ENCODE assay signal across 8 cellular contexts in the genomic region with DNA sequence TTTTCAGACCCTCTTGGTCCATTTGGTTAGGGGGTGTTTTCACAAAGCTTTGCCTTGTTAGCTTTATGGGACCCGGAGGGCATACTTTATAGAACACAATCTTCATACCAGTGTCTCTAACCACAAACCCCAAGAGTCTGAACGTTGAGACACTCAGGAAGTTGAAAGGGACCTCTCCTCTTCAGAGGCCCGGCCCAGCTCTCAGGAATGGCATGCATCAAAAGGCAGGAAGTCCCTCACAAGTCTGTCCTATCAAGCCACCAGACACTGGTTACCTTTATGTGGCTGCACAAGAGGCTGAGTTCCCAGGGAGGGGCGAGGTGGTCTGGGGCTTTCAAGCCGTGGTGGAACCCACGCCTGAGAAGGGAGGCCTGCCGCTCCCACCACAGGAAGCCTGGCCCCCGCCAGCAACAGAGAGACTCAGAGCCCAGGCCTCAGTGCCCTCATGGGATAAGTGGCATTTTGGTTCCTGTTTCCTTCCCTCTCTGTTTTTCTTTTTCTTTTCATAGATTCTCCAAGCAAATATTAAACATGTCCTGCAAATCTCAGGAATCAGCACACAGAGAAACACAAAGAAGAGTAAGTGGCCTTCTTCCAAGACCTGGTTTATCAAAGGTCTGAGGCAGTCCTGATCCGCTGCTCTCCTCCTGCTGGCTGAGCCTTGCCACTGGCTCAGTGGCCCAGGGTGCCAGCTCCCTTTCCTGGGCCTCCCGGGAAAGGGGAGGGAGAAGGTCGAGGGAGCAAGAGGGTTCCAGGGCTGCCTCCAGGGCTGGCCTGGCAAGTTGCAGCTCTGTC. TPM values are rescaled to one million over a fixed set of nuclear protein-coding genes. Genes with fewer than 3 reads are reported as not detected.
A peak's percentile ranks its signal among the peaks of the same experiment; 100 is the strongest.
DNase-seq lines count a peak whose midpoint lies in the region; ATAC-seq and TF ChIP-seq lines count a peak whose summit lies in the region.
"Not testable (repeated sequence)": the region's sequence is repeated elsewhere in the genome, so short reads cannot be mapped to it uniquely, and the experiment has no call there.

No MANE protein-coding gene starts in this region.

- peaks cover 6 to 68% (median 38%) of the 10 kb centered on the region in 4 donors for H3K4me1 Mint-ChIP-seq in CD4-positive, CD25-positive, alpha-beta regulatory T cell
- peaks cover 69% of the 10 kb centered on the region for H3K4me1 Mint-ChIP-seq in activated CD4-positive, alpha-beta memory T cell treated with anti-CD3 and anti-CD28 coated beads, Interleukin-2, amount 10 ng/mL, durations not matched to agents 7 days and 5 days

- H3K27me3 Mint-ChIP-seq in CD4-positive, CD25-positive, alpha-beta regulatory T cell; activated CD4-positive, alpha-beta memory T cell treated with anti-CD3 and anti-CD28 coated beads, Interleukin-2, amount 10 ng/mL, durations not matched to agents 7 days and 5 days: not testable (repeated sequence)

- not testable (repeated sequence) for H3K27me3 ChIP-seq in CD4-positive, CD25-positive, alpha-beta regulatory T cell (ENCODE audit: control insufficient read depth, insufficient read depth, low read length); Peyer's patch

- TF ChIP-seq POLR2A in Peyer's patch (IDR thresholded peaks at IDR 0.05) = not testable (repeated sequence)

- peak in 2 of 6 experiments; percentile 18 to 37 for TF ChIP-seq CTCF in Peyer's patch (IDR thresholded peaks at IDR 0.05)

- not testable (repeated sequence) for H3K36me3 Mint-ChIP-seq in CD4-positive, CD25-positive, alpha-beta regulatory T cell; activated CD4-positive, alpha-beta memory T cell treated with anti-CD3 and anti-CD28 coated beads, Interleukin-2, amount 10 ng/mL, durations not matched to agents 7 days and 5 days (ENCODE audit: low read depth)

- CTCF ChIA-PET in activated CD4-positive, alpha-beta memory T cell treated with anti-CD3 and anti-CD28 coated beads, Interleukin-2, amount 10 ng/mL, durations not matched to agents 7 days and 5 days (lab: Charles Lee) = not testable (repeated sequence)

- DNase-seq in CD4-positive, CD25-positive, alpha-beta regulatory T cell = peak in 1 of 3 donors; percentile 41
- DNase-seq in Peyer's patch = peak in 1 of 3 donors; percentile 55
- DNase-seq in activated CD4-positive, alpha-beta memory T cell treated with anti-CD3 and anti-CD28 coated beads, Interleukin-2, amount 10 ng/mL, durations not matched to agents 7 days and 5 days = peak; percentile 42
- peak; percentile 37 for DNase-seq in astrocyte of the hippocampus (ENCODE audit: low read depth, low spot score)
- DNase-seq in left kidney (ENCODE audit: low read depth, low spot score) = peak; percentile 21
- peak; percentile 9 for DNase-seq in stimulated activated CD4-positive, alpha-beta T cell treated with anti-CD3 and anti-CD28 coated beads, Interleukin-4, amount 100 ng/mL, for 1 hour

- peaks cover 37% of the 10 kb centered on the region for H3K4me1 ChIP-seq in CD4-positive, CD25-positive, alpha-beta regulatory T cell (ENCODE audit: control insufficient read depth, insufficient read depth, low read length, poor library complexity, severe bottlenecking)
- peaks cover 0 to 37% (median 10%) of the 10 kb centered on the region in 4 donors for H3K4me1 ChIP-seq in Peyer's patch

- not testable (repeated sequence) for H3K9me3 Mint-ChIP-seq in CD4-positive, CD25-positive, alpha-beta regulatory T cell; activated CD4-positive, alpha-beta memory T cell treated with anti-CD3 and anti-CD28 coated beads, Interleukin-2, amount 10 ng/mL, durations not matched to agents 7 days and 5 days

- peak overlapping the region in 2 of 3 donors; percentile 88 to 90 for H3K27ac Mint-ChIP-seq in CD4-positive, CD25-positive, alpha-beta regulatory T cell
- peak overlapping the region; percentile 91 for H3K27ac Mint-ChIP-seq in activated CD4-positive, alpha-beta memory T cell treated with anti-CD3 and anti-CD28 coated beads, Interleukin-2, amount 10 ng/mL, durations not matched to agents 7 days and 5 days

- H3K27ac ChIP-seq in CD4-positive, CD25-positive, alpha-beta regulatory T cell (ENCODE audit: insufficient read depth, low read length, poor library complexity, severe bottlenecking) = not testable (repeated sequence)
- peak overlapping the region; percentile 31 to 82 (median 46) for H3K27ac ChIP-seq in Peyer's patch

- not testable (repeated sequence) for H3K36me3 ChIP-seq in CD4-positive, CD25-positive, alpha-beta regulatory T cell (ENCODE audit: control insufficient read depth, insufficient read depth, low read length); Peyer's patch

- not testable (repeated sequence) for H3K9me3 ChIP-seq in CD4-positive, CD25-positive, alpha-beta regulatory T cell (ENCODE audit: control insufficient read depth in 2 of 2, low read length in 2 of 2); Peyer's patch

- peak; percentile 69 to 71 for ATAC-seq in CD4-positive, CD25-positive, alpha-beta regulatory T cell (ENCODE audit: low read depth in 2 of 2)
- ATAC-seq in GM21381 (IDR thresholded peaks at IDR 0.05; ENCODE audit: unreplicated experiment) (peak; percentile 59), HG03378 (IDR thresholded peaks at IDR 0.05; ENCODE audit: unreplicated experiment) (peak; percentile 50)

- H3K4me3 ChIP-seq in CD4-positive, CD25-positive, alpha-beta regulatory T cell (ENCODE audit: low read depth, low read length); Peyer's patch: not testable (repeated sequence)

- peak overlapping the region; percentile 78 to 90 (median 86) for H3K4me3 Mint-ChIP-seq in CD4-positive, CD25-positive, alpha-beta regulatory T cell
- peak overlapping the region; percentile 56 for H3K4me3 Mint-ChIP-seq in activated CD4-positive, alpha-beta memory T cell treated with anti-CD3 and anti-CD28 coated beads, Interleukin-2, amount 10 ng/mL, durations not matched to agents 7 days and 5 days

- POLR2A ChIA-PET in activated CD4-positive, alpha-beta memory T cell treated with anti-CD3 and anti-CD28 coated beads, Interleukin-2, amount 10 ng/mL, durations not matched to agents 7 days and 5 days (lab: Charles Lee) = interaction anchor here (1.0 kb wide), 2 partner anchors 12 to 207 kb away, joined by 3 read pairs; no protein-coding TSS in a partner anchor

RNA-seq across cellular contexts. Expression of a gene that starts 50.6 kb away (rescaled TPM):
- 18.7 TPM for total RNA-seq in CD4-positive, CD25-positive, alpha-beta regulatory T cell
- 1 to 10 TPM; 4.0 to 4.9 (median 4.4) TPM for polyA plus RNA-seq in CD4-positive, CD25-positive, alpha-beta regulatory T cell
- total RNA-seq in Peyer's patch = 10 to 100 TPM; 34.3 to 41.6 (median 37.5) TPM
- total RNA-seq in activated CD4-positive, alpha-beta memory T cell treated with anti-CD3 and anti-CD28 coated beads, Interleukin-2, amount 10 ng/mL, durations not matched to agents 7 days and 5 days = 10 to 100 TPM; 14.6 to 14.8 TPM
